ENCODE assay signal across 13 cellular contexts in the genomic region with DNA sequence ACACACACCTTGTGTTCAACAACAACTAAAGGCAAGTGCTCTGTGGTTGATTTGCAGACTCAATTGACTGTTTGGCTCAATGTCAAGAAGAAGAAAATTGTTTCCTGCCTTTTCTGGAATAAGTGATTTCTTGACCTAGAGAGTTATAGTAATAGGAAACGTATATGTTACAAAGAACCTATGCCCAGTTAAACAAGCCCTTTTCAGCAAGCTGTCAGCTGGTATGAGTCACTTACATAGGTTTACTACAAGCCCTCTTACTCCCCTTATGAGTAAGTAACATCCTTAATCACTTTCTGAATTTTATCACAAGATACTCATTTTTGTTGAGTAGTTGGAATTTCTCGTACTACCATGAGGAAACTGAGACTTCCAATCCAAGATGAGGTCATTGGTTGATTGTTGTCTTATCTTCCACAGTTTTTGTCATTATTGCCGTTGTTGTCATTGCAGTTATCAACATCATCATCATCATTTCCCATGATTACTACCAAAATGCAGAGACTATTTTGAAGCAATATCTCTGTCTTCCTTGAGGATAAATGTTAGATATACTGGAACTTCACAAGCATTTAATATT.
DNase-seq lines count a peak whose midpoint lies in the region; ATAC-seq and TF ChIP-seq lines count a peak whose summit lies in the region.
"Had no signal": no experiment of that assay in that cellular context is flagged by ENCODE, and none has a peak within 500 bp of the region (broad histone marks: within the 10 kb centered on the region; RNA-seq: fewer than 3 reads in every experiment).

No MANE protein-coding gene starts in this region.

- no peak overlapping the region for H3K4me3 ChIP-seq in skeletal muscle cell (ENCODE audit: low read depth, low read length)
- H3K4me3 ChIP-seq in BE2C (ENCODE audit: low read depth, low read length), result no peak overlapping the region

- TF ChIP-seq CTCF in BE2C (IDR thresholded peaks at IDR 0.05; ENCODE audit: low read depth, low read length), result no peak

- H3K27me3 ChIP-seq in BE2C, result no peaks in the 10 kb centered on the region

- H3K27ac Mint-ChIP-seq in activated naive CD4-positive, alpha-beta T cell treated with anti-CD3 and anti-CD28 coated beads, Interleukin-2, amount 50 U/mL, for 72 hours, result no peak overlapping the region
- no peak overlapping the region for H3K27ac Mint-ChIP-seq in activated naive CD4-positive, alpha-beta T cell treated with anti-CD3 and anti-CD28 coated beads, Interleukin-2, amount 10 ng/mL, durations not matched to agents 7 days and 5 days
- H3K27ac Mint-ChIP-seq: activated naive CD8-positive, alpha-beta T cell; immature natural killer cell; natural killer cell treated with Interleukin-12 subunit alpha and Interleukin-12 subunit beta and Interleukin-15 and Interleukin-18, amount 100 ng/mL, for 72 hours; stimulated activated naive CD8-positive, alpha-beta T cell treated with anti-CD3 and anti-CD28 coated beads, Interleukin-15, Interleukin-2, amounts not matched to agents 100 ng/mL and 50 ng/mL, for 24 hours had no signal

- H3K9me3 ChIP-seq in BE2C, result no peaks in the 10 kb centered on the region

- no peak for DNase-seq in activated naive CD4-positive, alpha-beta T cell treated with anti-CD3 and anti-CD28 coated beads, Interleukin-2, amount 50 U/mL, for 72 hours (ENCODE audit: low spot score in 2 of 2)
- no peak for DNase-seq in activated naive CD4-positive, alpha-beta T cell treated with anti-CD3 and anti-CD28 coated beads, Interleukin-2, amount 10 ng/mL, durations not matched to agents 7 days and 5 days
- DNase-seq in HT1080 (ENCODE audit: low read depth) (peak; percentile 78), skeletal muscle cell (ENCODE audit: low read depth) (peak; percentile 72), BE2C (no peak), C1 segment of cervical spinal cord (lab: John Stamatoyannopoulos, UW) (no peak)
- DNase-seq: immature natural killer cell, NCI-H2029 had no signal

- CTCF ChIA-PET in activated naive CD4-positive, alpha-beta T cell treated with anti-CD3 and anti-CD28 coated beads, Interleukin-2, amount 10 ng/mL, durations not matched to agents 7 days and 5 days (lab: Charles Lee), result no interaction called here

- H3K36me3 Mint-ChIP-seq in activated naive CD4-positive, alpha-beta T cell treated with anti-CD3 and anti-CD28 coated beads, Interleukin-2, amount 50 U/mL, for 72 hours, result no peaks in the 10 kb centered on the region
- no peaks in the 10 kb centered on the region for H3K36me3 Mint-ChIP-seq in activated naive CD4-positive, alpha-beta T cell treated with anti-CD3 and anti-CD28 coated beads, Interleukin-2, amount 10 ng/mL, durations not matched to agents 7 days and 5 days
- H3K36me3 Mint-ChIP-seq: activated naive CD8-positive, alpha-beta T cell; immature natural killer cell; natural killer cell treated with Interleukin-12 subunit alpha and Interleukin-12 subunit beta and Interleukin-15 and Interleukin-18, amount 100 ng/mL, for 72 hours had no signal

- peak; percentile 79 to 96 for ATAC-seq in activated naive CD4-positive, alpha-beta T cell treated with anti-CD3 and anti-CD28 coated beads, Interleukin-2, amount 50 U/mL, for 72 hours
- ATAC-seq in HG02798 (IDR thresholded peaks at IDR 0.05; ENCODE audit: poor library complexity, unreplicated experiment) (peak; percentile 44), GM19455 (IDR thresholded peaks at IDR 0.05; ENCODE audit: unreplicated experiment) (no peak)

- H3K9me3 Mint-ChIP-seq in activated naive CD4-positive, alpha-beta T cell treated with anti-CD3 and anti-CD28 coated beads, Interleukin-2, amount 50 U/mL, for 72 hours, result no peaks in the 10 kb centered on the region
- H3K9me3 Mint-ChIP-seq in activated naive CD4-positive, alpha-beta T cell treated with anti-CD3 and anti-CD28 coated beads, Interleukin-2, amount 10 ng/mL, durations not matched to agents 7 days and 5 days, result no peaks in the 10 kb centered on the region
- H3K9me3 Mint-ChIP-seq: immature natural killer cell; natural killer cell treated with Interleukin-12 subunit alpha and Interleukin-12 subunit beta and Interleukin-15 and Interleukin-18, amount 100 ng/mL, for 72 hours; stimulated activated naive CD8-positive, alpha-beta T cell treated with anti-CD3 and anti-CD28 coated beads, Interleukin-15, Interleukin-2, amounts not matched to agents 100 ng/mL and 50 ng/mL, for 24 hours had no signal

- H3K4me1 ChIP-seq in BE2C, result no peaks in the 10 kb centered on the region

- H3K4me3 Mint-ChIP-seq in activated naive CD4-positive, alpha-beta T cell treated with anti-CD3 and anti-CD28 coated beads, Interleukin-2, amount 10 ng/mL, durations not matched to agents 7 days and 5 days, result no peak overlapping the region
- H3K4me3 Mint-ChIP-seq: activated naive CD8-positive, alpha-beta T cell; immature natural killer cell; natural killer cell treated with Interleukin-12 subunit alpha and Interleukin-12 subunit beta and Interleukin-15 and Interleukin-18, amount 100 ng/mL, for 72 hours; stimulated activated naive CD8-positive, alpha-beta T cell treated with anti-CD3 and anti-CD28 coated beads, Interleukin-15, Interleukin-2, amounts not matched to agents 100 ng/mL and 50 ng/mL, for 24 hours had no signal

- no peaks in the 10 kb centered on the region for H3K36me3 ChIP-seq in BE2C

- H3K27me3 Mint-ChIP-seq in activated naive CD4-positive, alpha-beta T cell treated with anti-CD3 and anti-CD28 coated beads, Interleukin-2, amount 10 ng/mL, durations not matched to agents 7 days and 5 days, result peaks cover 3% of the 10 kb centered on the region
- H3K27me3 Mint-ChIP-seq: stimulated activated naive CD8-positive, alpha-beta T cell treated with anti-CD3 and anti-CD28 coated beads, Interleukin-15, Interleukin-2, amounts not matched to agents 100 ng/mL and 50 ng/mL, for 24 hours had no signal

- no peaks in the 10 kb centered on the region for H3K4me1 Mint-ChIP-seq in activated naive CD4-positive, alpha-beta T cell treated with anti-CD3 and anti-CD28 coated beads, Interleukin-2, amount 10 ng/mL, durations not matched to agents 7 days and 5 days
- H3K4me1 Mint-ChIP-seq: immature natural killer cell had no signal

Comparison
In these comparisons a context has a peak if more than half of its experiments do, and no peak if none do; other contexts are left out.
1. DNase-seq: peak in HT1080 (single experiment) and skeletal muscle cell (single experiment); none in activated naive CD4-positive, alpha-beta T cell treated with anti-CD3 and anti-CD28 coated beads, Interleukin-2, amount 50 U/mL, for 72 hours (0 of 2), activated naive CD4-positive, alpha-beta T cell treated with anti-CD3 and anti-CD28 coated beads, Interleukin-2, amount 10 ng/mL, durations not matched to agents 7 days and 5 days (single experiment), BE2C (single experiment) and C1 segment of cervical spinal cord (0 of 14).